1 cellular context compared by ENCODE assay signal in genomic region chr12:86597431-86597830, GRCh38.
TF ChIP-seq lines count a peak whose summit lies in the region.

No MANE protein-coding gene starts in this region.

TF ChIP-seq in HepG2, 621 proteins besides CTCF, POLR2A, EP300 and RAD21 (continued from another document):
- TF ChIP-seq, protein P1, sequence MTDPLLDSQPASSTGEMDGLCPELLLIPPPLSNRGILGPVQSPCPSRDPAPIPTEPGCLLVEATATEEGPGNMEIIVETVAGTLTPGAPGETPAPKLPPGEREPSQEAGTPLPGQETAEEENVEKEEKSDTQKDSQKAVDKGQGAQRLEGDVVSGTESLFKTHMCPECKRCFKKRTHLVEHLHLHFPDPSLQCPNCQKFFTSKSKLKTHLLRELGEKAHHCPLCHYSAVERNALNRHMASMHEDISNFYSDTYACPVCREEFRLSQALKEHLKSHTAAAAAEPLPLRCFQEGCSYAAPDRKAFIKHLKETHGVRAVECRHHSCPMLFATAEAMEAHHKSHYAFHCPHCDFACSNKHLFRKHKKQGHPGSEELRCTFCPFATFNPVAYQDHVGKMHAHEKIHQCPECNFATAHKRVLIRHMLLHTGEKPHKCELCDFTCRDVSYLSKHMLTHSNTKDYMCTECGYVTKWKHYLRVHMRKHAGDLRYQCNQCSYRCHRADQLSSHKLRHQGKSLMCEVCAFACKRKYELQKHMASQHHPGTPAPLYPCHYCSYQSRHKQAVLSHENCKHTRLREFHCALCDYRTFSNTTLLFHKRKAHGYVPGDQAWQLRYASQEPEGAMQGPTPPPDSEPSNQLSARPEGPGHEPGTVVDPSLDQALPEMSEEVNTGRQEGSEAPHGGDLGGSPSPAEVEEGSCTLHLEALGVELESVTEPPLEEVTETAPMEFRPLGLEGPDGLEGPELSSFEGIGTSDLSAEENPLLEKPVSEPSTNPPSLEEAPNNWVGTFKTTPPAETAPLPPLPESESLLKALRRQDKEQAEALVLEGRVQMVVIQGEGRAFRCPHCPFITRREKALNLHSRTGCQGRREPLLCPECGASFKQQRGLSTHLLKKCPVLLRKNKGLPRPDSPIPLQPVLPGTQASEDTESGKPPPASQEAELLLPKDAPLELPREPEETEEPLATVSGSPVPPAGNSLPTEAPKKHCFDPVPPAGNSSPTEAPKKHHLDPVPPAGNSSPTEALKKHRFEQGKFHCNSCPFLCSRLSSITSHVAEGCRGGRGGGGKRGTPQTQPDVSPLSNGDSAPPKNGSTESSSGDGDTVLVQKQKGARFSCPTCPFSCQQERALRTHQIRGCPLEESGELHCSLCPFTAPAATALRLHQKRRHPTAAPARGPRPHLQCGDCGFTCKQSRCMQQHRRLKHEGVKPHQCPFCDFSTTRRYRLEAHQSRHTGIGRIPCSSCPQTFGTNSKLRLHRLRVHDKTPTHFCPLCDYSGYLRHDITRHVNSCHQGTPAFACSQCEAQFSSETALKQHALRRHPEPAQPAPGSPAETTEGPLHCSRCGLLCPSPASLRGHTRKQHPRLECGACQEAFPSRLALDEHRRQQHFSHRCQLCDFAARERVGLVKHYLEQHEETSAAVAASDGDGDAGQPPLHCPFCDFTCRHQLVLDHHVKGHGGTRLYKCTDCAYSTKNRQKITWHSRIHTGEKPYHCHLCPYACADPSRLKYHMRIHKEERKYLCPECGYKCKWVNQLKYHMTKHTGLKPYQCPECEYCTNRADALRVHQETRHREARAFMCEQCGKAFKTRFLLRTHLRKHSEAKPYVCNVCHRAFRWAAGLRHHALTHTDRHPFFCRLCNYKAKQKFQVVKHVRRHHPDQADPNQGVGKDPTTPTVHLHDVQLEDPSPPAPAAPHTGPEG (CRISPR knock-in tag; IDR thresholded peaks at IDR 0.05) = no peak
- TF ChIP-seq KDM3A (CRISPR knock-in tag; IDR thresholded peaks at IDR 0.05; ENCODE audit: low read depth) (no peak), FOXO1 (CRISPR knock-in tag; IDR thresholded peaks at IDR 0.05) (no peak), SNAPC2 (CRISPR knock-in tag; IDR thresholded peaks at IDR 0.05) (no peak)
